Comparison of ENCODE assay signal across 8 cellular contexts in the genomic region with DNA sequence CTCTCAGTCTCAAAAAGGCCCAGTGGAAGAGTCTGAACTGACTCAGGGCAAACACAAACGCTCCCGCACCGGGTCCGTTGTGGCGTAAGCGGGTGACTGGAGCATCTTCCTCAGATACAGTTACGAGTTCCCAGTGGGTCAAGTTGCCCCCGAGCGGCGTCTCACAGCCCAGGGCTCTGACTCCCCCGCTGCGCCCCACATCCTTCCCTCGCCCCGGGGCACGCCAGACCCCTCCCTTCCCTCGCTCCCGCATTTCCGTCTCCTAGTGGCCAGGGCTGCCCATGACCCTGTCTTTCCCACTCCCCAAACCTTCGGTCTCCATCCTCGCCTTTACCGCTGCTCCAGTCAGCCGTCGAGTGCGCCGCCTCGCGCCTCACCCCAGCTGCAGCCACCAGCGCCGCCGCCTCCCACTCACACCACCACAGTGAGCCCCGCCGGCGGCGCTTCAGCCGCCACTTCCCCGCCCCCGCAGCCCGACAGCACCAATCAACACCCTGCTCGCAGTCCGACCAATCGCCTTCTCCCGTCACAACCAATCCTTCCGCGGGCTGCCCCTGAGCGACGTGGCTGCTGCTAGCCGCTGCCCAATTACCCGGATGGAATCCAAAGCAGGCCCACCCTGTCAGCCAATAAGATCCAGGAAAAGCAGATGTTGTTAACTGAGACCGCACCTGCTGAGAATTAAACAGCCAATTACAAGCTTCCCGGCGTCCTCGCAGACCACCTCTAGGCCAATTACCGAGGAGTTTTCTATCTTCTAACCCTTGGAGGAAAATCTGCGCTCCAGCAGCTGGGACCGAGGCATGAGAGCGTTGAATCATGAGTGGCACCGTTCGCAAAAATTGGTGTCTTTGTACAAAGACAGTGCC. TPM values are rescaled to one million over a fixed set of nuclear protein-coding genes. Genes with fewer than 3 reads are reported as not detected.
A peak's percentile ranks its signal among the peaks of the same experiment; 100 is the strongest.
DNase-seq lines count a peak whose midpoint lies in the region; ATAC-seq and TF ChIP-seq lines count a peak whose summit lies in the region.

A gene with protein sequence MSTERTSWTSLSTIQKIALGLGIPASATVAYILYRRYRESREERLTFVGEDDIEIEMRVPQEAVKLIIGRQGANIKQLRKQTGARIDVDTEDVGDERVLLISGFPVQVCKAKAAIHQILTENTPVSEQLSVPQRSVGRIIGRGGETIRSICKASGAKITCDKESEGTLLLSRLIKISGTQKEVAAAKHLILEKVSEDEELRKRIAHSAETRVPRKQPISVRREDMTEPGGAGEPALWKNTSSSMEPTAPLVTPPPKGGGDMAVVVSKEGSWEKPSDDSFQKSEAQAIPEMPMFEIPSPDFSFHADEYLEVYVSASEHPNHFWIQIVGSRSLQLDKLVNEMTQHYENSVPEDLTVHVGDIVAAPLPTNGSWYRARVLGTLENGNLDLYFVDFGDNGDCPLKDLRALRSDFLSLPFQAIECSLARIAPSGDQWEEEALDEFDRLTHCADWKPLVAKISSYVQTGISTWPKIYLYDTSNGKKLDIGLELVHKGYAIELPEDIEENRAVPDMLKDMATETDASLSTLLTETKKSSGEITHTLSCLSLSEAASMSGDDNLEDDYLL (minus strand): TSS at position 430 of the 869 bp plus-strand sequence. CDS start 7,478 bp downstream, outside the sequence.

- H3K27me3 Mint-ChIP-seq in WTC11 (ENCODE audit: low read depth): no peaks in the 10 kb centered on the region; the same call in 1 of the 2 replicates

- TF ChIP-seq CTCF in WTC11 (IDR thresholded peaks at IDR 0.05) (no peak), spleen (IDR thresholded peaks at IDR 0.05 in 8 of 11, conservative IDR thresholded peaks at IDR 0.05 in 3 of 11) (peak in 6 of 11 experiments; percentile 27 to 58 (median 41))

- H3K4me1 ChIP-seq in spleen: peaks cover 0 to 43% (median 20%) of the 10 kb centered on the region in 6 donors

- peaks cover 0 to 6% (median 0%) of the 10 kb centered on the region in 6 donors for H3K36me3 ChIP-seq in spleen

- 0 to 1% (median 1%) methylated on average over 52 to 58 of the region's 58 CpGs for WGBS in spleen, 5 donors

- peak within 1 kb of the TSS; percentile 98 for H3K4me3 Mint-ChIP-seq in WTC11

- no peaks in the 10 kb centered on the region for H3K9me3 ChIP-seq in spleen

- H3K27ac ChIP-seq in caudate nucleus (ENCODE audit: low read depth, low read length) (peak within 1 kb of the TSS; percentile 79), spleen (peak within 1 kb of the TSS in 6 of 8 donors; percentile 27 to 82 (median 74))

- H3K27me3 ChIP-seq in spleen (replicated peaks in 1 of 7): no peaks in the 10 kb centered on the region

- ATAC-seq in GM18907 (IDR thresholded peaks at IDR 0.05; ENCODE audit: unreplicated experiment) (peak; percentile 94), HG03159 (IDR thresholded peaks at IDR 0.05; ENCODE audit: unreplicated experiment) (peak; percentile 95), WTC11 (peak; percentile 96)

- POLR2A ChIA-PET in WTC11 (lab: Charles Lee): interaction anchor here (0.6 to 1.0 kb wide), 4 partner anchors 46 to 301 kb away, joined by 3 to 4 read pairs (median 4); a partner anchor contains a TSS

- DNase-seq in AG08395 (ENCODE audit: low spot score) (peak; percentile 100), NCI-H2227 (lab: John Stamatoyannopoulos, UW; ENCODE audit: unreplicated experiment) (peak; percentile 99), WTC11 (ENCODE audit: low spot score) (peak; percentile 98), caudate nucleus (lab: John Stamatoyannopoulos, UW) (peak; percentile 89 to 99 (median 98)), inferior parietal cortex (ENCODE audit: extremely low spot score) (peak; percentile 98), spleen (peak; percentile 97)

- H3K4me3 ChIP-seq in spleen: peak within 1 kb of the TSS; percentile 68 to 98 (median 85)

- no peaks in the 10 kb centered on the region for H3K9me3 Mint-ChIP-seq in WTC11

- peak in 1 of 3 donors; percentile 35 for TF ChIP-seq POLR2A in spleen (IDR thresholded peaks at IDR 0.05)

- CTCF ChIA-PET in WTC11 (lab: Charles Lee): interaction anchor here (0.6 to 2.3 kb wide), 7 partner anchors 9 to 156 kb away, joined by 3 to 13 read pairs (median 6); a partner anchor contains a TSS

- no peaks in the 10 kb centered on the region; the same call in 1 of the 2 replicates for H3K36me3 Mint-ChIP-seq in WTC11

- intact Hi-C loops in spleen (cut with DNase I; ENCODE audit: low total_unique reads): no loop called here

- peak within 1 kb of the TSS; percentile 98 for H3K27ac Mint-ChIP-seq in WTC11

- peaks cover 17% of the 10 kb centered on the region for H3K4me1 Mint-ChIP-seq in WTC11

TF ChIP-seq in WTC11, 78 proteins besides CTCF, POLR2A, EP300 and RAD21 (continues in another document):
- TF ChIP-seq TEAD4 (CRISPR knock-in tag; IDR thresholded peaks at IDR 0.05): no peak
- 0 out of 2 replicates have a peak, but pooled peaks have one; percentile 28 for TF ChIP-seq EMX1 (CRISPR knock-in tag; IDR thresholded peaks at IDR 0.05)
- TF ChIP-seq ZNF671 (CRISPR knock-in tag; IDR thresholded peaks at IDR 0.05): no peak
- TF ChIP-seq, protein P1, sequence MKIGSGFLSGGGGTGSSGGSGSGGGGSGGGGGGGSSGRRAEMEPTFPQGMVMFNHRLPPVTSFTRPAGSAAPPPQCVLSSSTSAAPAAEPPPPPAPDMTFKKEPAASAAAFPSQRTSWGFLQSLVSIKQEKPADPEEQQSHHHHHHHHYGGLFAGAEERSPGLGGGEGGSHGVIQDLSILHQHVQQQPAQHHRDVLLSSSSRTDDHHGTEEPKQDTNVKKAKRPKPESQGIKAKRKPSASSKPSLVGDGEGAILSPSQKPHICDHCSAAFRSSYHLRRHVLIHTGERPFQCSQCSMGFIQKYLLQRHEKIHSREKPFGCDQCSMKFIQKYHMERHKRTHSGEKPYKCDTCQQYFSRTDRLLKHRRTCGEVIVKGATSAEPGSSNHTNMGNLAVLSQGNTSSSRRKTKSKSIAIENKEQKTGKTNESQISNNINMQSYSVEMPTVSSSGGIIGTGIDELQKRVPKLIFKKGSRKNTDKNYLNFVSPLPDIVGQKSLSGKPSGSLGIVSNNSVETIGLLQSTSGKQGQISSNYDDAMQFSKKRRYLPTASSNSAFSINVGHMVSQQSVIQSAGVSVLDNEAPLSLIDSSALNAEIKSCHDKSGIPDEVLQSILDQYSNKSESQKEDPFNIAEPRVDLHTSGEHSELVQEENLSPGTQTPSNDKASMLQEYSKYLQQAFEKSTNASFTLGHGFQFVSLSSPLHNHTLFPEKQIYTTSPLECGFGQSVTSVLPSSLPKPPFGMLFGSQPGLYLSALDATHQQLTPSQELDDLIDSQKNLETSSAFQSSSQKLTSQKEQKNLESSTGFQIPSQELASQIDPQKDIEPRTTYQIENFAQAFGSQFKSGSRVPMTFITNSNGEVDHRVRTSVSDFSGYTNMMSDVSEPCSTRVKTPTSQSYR (CRISPR knock-in tag; IDR thresholded peaks at IDR 0.05): no peak
- no peak for TF ChIP-seq NR1H2 (CRISPR knock-in tag; IDR thresholded peaks at IDR 0.05)
- TF ChIP-seq, protein P2, sequence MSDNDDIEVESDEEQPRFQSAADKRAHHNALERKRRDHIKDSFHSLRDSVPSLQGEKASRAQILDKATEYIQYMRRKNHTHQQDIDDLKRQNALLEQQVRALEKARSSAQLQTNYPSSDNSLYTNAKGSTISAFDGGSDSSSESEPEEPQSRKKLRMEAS (CRISPR knock-in tag; IDR thresholded peaks at IDR 0.05): peak; percentile 95
- peak; percentile 88 for TF ChIP-seq SP1 (CRISPR knock-in tag; conservative IDR thresholded peaks at IDR 0.05)
- no peak for TF ChIP-seq ZNF423 (CRISPR knock-in tag; IDR thresholded peaks at IDR 0.05)
- TF ChIP-seq ZNF219 (CRISPR knock-in tag; IDR thresholded peaks at IDR 0.05; ENCODE audit: borderline replicate concordance): no peak
- no peak for TF ChIP-seq ZBTB21 (CRISPR knock-in tag; IDR thresholded peaks at IDR 0.05; ENCODE audit: borderline replicate concordance)
- no peak for TF ChIP-seq SOX15 (CRISPR knock-in tag; IDR thresholded peaks at IDR 0.05)
- no peak for TF ChIP-seq SMAD4 (CRISPR knock-in tag; IDR thresholded peaks at IDR 0.05)
- TF ChIP-seq, protein P3, sequence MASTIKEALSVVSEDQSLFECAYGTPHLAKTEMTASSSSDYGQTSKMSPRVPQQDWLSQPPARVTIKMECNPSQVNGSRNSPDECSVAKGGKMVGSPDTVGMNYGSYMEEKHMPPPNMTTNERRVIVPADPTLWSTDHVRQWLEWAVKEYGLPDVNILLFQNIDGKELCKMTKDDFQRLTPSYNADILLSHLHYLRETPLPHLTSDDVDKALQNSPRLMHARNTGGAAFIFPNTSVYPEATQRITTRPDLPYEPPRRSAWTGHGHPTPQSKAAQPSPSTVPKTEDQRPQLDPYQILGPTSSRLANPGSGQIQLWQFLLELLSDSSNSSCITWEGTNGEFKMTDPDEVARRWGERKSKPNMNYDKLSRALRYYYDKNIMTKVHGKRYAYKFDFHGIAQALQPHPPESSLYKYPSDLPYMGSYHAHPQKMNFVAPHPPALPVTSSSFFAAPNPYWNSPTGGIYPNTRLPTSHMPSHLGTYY (CRISPR knock-in tag; IDR thresholded peaks at IDR 0.05): no peak
- TF ChIP-seq, protein P4, sequence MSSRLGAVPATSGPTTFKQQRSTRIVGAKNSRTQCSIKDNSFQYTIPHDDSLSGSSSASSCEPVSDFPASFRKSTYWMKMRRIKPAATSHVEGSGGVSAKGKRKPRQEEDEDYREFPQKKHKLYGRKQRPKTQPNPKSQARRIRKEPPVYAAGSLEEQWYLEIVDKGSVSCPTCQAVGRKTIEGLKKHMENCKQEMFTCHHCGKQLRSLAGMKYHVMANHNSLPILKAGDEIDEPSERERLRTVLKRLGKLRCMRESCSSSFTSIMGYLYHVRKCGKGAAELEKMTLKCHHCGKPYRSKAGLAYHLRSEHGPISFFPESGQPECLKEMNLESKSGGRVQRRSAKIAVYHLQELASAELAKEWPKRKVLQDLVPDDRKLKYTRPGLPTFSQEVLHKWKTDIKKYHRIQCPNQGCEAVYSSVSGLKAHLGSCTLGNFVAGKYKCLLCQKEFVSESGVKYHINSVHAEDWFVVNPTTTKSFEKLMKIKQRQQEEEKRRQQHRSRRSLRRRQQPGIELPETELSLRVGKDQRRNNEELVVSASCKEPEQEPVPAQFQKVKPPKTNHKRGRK (CRISPR knock-in tag; IDR thresholded peaks at IDR 0.05; ENCODE audit: borderline replicate concordance): no peak
- TF ChIP-seq, protein P5, sequence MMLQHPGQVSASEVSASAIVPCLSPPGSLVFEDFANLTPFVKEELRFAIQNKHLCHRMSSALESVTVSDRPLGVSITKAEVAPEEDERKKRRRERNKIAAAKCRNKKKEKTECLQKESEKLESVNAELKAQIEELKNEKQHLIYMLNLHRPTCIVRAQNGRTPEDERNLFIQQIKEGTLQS (CRISPR knock-in tag; conservative IDR thresholded peaks at IDR 0.05): no peak
- TF ChIP-seq CREM (CRISPR knock-in tag; IDR thresholded peaks at IDR 0.05): no peak; the same call in 1 of the 2 replicates
- TF ChIP-seq, protein P6, sequence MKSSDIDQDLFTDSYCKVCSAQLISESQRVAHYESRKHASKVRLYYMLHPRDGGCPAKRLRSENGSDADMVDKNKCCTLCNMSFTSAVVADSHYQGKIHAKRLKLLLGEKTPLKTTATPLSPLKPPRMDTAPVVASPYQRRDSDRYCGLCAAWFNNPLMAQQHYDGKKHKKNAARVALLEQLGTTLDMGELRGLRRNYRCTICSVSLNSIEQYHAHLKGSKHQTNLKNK (CRISPR knock-in tag; IDR thresholded peaks at IDR 0.05): no peak

RNA-seq across cellular contexts. Expression of the gene that starts here (rescaled TPM):
- total RNA-seq in WTC11 (2021): 21.8 to 25.3 TPM (median 24.0 TPM) in 3 replicates
- 10 to 100 TPM; 10.9 to 21.6 (median 13.0) TPM for total RNA-seq in spleen
- polyA plus RNA-seq in spleen: 1 to 10 TPM; 3.1 to 4.7 (median 3.2) TPM

Comparison
In these comparisons a context has a peak if more than half of its experiments do, and no peak if none do; other contexts are left out.
1. Peak in every context shown above with its lines: DNase-seq, ATAC-seq, H3K4me3 ChIP-seq and H3K27ac ChIP-seq.